In the genomic region with DNA sequence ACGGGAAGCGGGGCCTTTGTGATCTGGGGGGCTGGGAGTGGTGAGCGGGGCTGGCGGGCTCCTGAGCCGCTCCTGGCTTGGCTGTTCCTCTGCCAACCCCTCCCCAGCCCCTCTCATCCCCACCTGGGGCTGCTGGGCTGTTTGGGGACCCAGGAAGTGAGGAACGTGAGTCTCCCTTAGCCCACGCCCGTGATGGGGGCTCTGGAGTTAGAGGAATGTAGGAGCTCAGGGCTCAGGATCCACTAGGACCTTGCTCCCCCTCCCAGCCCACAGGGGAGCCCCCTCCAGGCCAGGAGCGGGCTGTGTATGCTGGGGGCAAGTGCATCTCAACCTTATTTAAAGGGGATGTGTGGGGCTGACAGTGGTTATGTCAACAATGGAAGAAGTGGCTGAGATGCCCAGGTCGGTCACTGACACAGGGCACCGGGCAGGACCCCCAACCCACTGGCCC, we compare ENCODE assay signal across 1 cellular context.
TF ChIP-seq lines count a peak whose summit lies in the region.

No MANE protein-coding gene starts in this region.

TF ChIP-seq in H1, 55 proteins besides CTCF, POLR2A, EP300 and RAD21 (continued from another document):
- TF ChIP-seq YY1 (IDR thresholded peaks at IDR 0.05; ENCODE audit: low read depth, low read length) (no peak), TBP (IDR thresholded peaks at IDR 0.05; ENCODE audit: low read depth, low read length) (no peak), CEBPB (IDR thresholded peaks at IDR 0.05; ENCODE audit: low read depth, low read length) (no peak), TEAD4 (IDR thresholded peaks at IDR 0.05; ENCODE audit: low read depth, low read length) (no peak), SIRT6 (IDR thresholded peaks at IDR 0.05; ENCODE audit: low read length) (no peak), BRCA1 (IDR thresholded peaks at IDR 0.05; ENCODE audit: low read depth, low read length) (no peak), CBX5 (IDR thresholded peaks at IDR 0.05; ENCODE audit: low read depth, low read length) (no peak)
TF ChIP-seq in H1: peak in this region for 0.
